In genomic region chr1:232553809-232554208, GRCh38 we compare ENCODE assay signal across 16 cellular contexts.
DNase-seq lines count a peak whose midpoint lies in the region; ATAC-seq and TF ChIP-seq lines count a peak whose summit lies in the region.
"Had no signal": no experiment of that assay in that cellular context is flagged by ENCODE, and none has a peak within 500 bp of the region (broad histone marks: within the 10 kb centered on the region; RNA-seq: fewer than 3 reads in every experiment).

No MANE protein-coding gene starts in this region.

- TF ChIP-seq CTCF in neural progenitor cell (IDR thresholded peaks at IDR 0.05) (no peak), GM10266 (IDR thresholded peaks at IDR 0.05; ENCODE audit: control insufficient read depth, insufficient read depth, low read depth, missing control alignments) (no peak)

- peaks cover under 1% of the 10 kb centered on the region for H4K20me1 ChIP-seq in neural progenitor cell (ENCODE audit: low read depth)

- no peak overlapping the region for H3K9ac ChIP-seq in neural progenitor cell

- no peaks in the 10 kb centered on the region for H3K9me3 Mint-ChIP-seq in neural progenitor cell
- no peaks in the 10 kb centered on the region for H3K9me3 Mint-ChIP-seq in effector memory CD8-positive, alpha-beta T cell
- H3K9me3 Mint-ChIP-seq: stimulated activated effector memory CD8-positive, alpha-beta T cell treated with anti-CD3 and anti-CD28 coated beads, Interleukin-12 subunit alpha, Interleukin-12 subunit beta, amount 100 ng/mL, for 72 hours; WTC11 had no signal

- H3K4me2 ChIP-seq in neural progenitor cell = no peak overlapping the region

- H3K4me3 Mint-ChIP-seq in neural progenitor cell = no peak overlapping the region
- H3K4me3 Mint-ChIP-seq in effector memory CD8-positive, alpha-beta T cell = no peak overlapping the region
- H3K4me3 Mint-ChIP-seq: stimulated activated effector memory CD8-positive, alpha-beta T cell treated with anti-CD3 and anti-CD28 coated beads, Interleukin-12 subunit alpha, Interleukin-12 subunit beta, amount 100 ng/mL, for 72 hours; WTC11 had no signal

- peak overlapping the region; percentile 58 for H3K27ac Mint-ChIP-seq in neural progenitor cell
- H3K27ac Mint-ChIP-seq in effector memory CD8-positive, alpha-beta T cell = no peak overlapping the region
- H3K27ac Mint-ChIP-seq: stimulated activated effector memory CD8-positive, alpha-beta T cell treated with anti-CD3 and anti-CD28 coated beads, Interleukin-12 subunit alpha, Interleukin-12 subunit beta, amount 100 ng/mL, for 72 hours had no signal

- H3K36me3 ChIP-seq in neural progenitor cell = no peaks in the 10 kb centered on the region
- H3K36me3 ChIP-seq: upper lobe of left lung had no signal

- H3K79me2 ChIP-seq in neural progenitor cell (ENCODE audit: low read depth) = peaks cover 5% of the 10 kb centered on the region

- no peaks in the 10 kb centered on the region for H3K9me3 ChIP-seq in neural progenitor cell (ENCODE audit: low read depth)
- H3K9me3 ChIP-seq: upper lobe of left lung had no signal

- H3F3A ChIP-seq in neural progenitor cell (ENCODE audit: low read depth) = no peaks in the 10 kb centered on the region

- no peaks in the 10 kb centered on the region for H3K36me3 Mint-ChIP-seq in neural progenitor cell
- H3K36me3 Mint-ChIP-seq in effector memory CD8-positive, alpha-beta T cell (ENCODE audit: insufficient read depth) = no peaks in the 10 kb centered on the region
- H3K36me3 Mint-ChIP-seq: stimulated activated effector memory CD8-positive, alpha-beta T cell treated with anti-CD3 and anti-CD28 coated beads, Interleukin-12 subunit alpha, Interleukin-12 subunit beta, amount 100 ng/mL, for 72 hours; WTC11 had no signal

- no peak overlapping the region for H2AFZ ChIP-seq in neural progenitor cell (replicated peaks)

- DNase-seq in AG08395 (ENCODE audit: low spot score) = peak; percentile 54
- peak; percentile 41 for DNase-seq in M059J (ENCODE audit: low read depth)
- DNase-seq in fibroblast of gingiva (ENCODE audit: low read depth) = peak; percentile 44
- DNase-seq in neural progenitor cell (ENCODE audit: low spot score) = no peak
- no peak for DNase-seq in effector memory CD8-positive, alpha-beta T cell
- DNase-seq in mesenteric fat pad (ENCODE audit: low spot score) = no peak
- no peak for DNase-seq in GM10266 (ENCODE audit: extremely low spot score)
- DNase-seq: anterior cingulate cortex, Karpas-422, NCI-H1417, SW 1271 had no signal

- no peaks in the 10 kb centered on the region for H3K27me3 ChIP-seq in neural progenitor cell
- H3K27me3 ChIP-seq: upper lobe of left lung had no signal

- H3K27me3 Mint-ChIP-seq in neural progenitor cell (ENCODE audit: insufficient read depth, low read depth) = peaks cover under 1% of the 10 kb centered on the region
- H3K27me3 Mint-ChIP-seq in effector memory CD8-positive, alpha-beta T cell = peaks cover 0 to under 1% of the 10 kb centered on the region in 2 donors

- H3K4me3 ChIP-seq in neural progenitor cell = no peak overlapping the region
- H3K4me3 ChIP-seq: skin epidermis, upper lobe of left lung had no signal

- H3K4me1 Mint-ChIP-seq in neural progenitor cell = peaks cover 84% of the 10 kb centered on the region
- H3K4me1 Mint-ChIP-seq in effector memory CD8-positive, alpha-beta T cell (ENCODE audit: low read depth in 2 of 2) = peaks cover 11 to 16% of the 10 kb centered on the region in 2 donors

- ATAC-seq in GM18870 (IDR thresholded peaks at IDR 0.05; ENCODE audit: unreplicated experiment) = no peak
- ATAC-seq in effector memory CD8-positive, alpha-beta T cell (replicated peaks) = no peak
- ATAC-seq: stimulated activated effector memory CD8-positive, alpha-beta T cell treated with anti-CD3 and anti-CD28 coated beads, Interleukin-12 subunit alpha, Interleukin-12 subunit beta, amount 100 ng/mL, for 72 hours; WTC11 had no signal

- H3K4me1 ChIP-seq in neural progenitor cell = peaks cover 53% of the 10 kb centered on the region

- no peak overlapping the region for H3K27ac ChIP-seq in neural progenitor cell

Comparison
In these comparisons a context has a peak if more than half of its experiments do, and no peak if none do; other contexts are left out.
1. DNase-seq: peak in AG08395 (single experiment), M059J (single experiment) and fibroblast of gingiva (single experiment); none in neural progenitor cell (single experiment), effector memory CD8-positive, alpha-beta T cell (0 of 3), mesenteric fat pad (single experiment) and GM10266 (single experiment).